10 cellular contexts compared by ENCODE assay signal in the genomic region with DNA sequence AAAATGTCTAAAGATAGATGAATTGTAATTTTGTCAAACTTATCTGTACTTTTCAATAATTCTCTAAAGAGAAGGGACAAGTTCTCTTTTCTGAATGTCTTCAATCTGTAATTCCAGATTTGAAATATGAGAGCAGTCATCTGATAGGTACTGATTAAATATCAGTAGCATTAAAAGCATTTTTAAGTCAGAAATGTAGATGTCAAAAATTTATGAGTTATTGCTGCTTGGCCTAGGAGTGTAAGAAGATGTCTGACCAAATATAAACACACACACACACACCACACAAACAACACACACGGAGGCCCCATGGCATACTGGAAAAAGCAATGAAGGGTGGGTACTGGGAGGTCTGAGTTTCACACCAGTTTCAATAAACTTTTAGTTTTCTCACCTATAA. TPM values are rescaled to one million over a fixed set of nuclear protein-coding genes. Genes with fewer than 3 reads are reported as not detected.
DNase-seq lines count a peak whose midpoint lies in the region; ATAC-seq and TF ChIP-seq lines count a peak whose summit lies in the region.
"Had no signal": no experiment of that assay in that cellular context is flagged by ENCODE, and none has a peak within 500 bp of the region (broad histone marks: within the 10 kb centered on the region; RNA-seq: fewer than 3 reads in every experiment).

No MANE protein-coding gene starts in this region.

- DNase-seq in SK-N-SH (no peak), spleen (no peak), NAMALWA (ENCODE audit: low spot score) (no peak), NCI-H748 treated with DMSO at 0.1 percent for 48 hours (lab: John Stamatoyannopoulos, UW) (no peak)
- no peak for DNase-seq in activated T-helper 2 cell treated with anti-CD3 and anti-CD28 coated beads, Interferon-gamma antibody, Interleukin-2, Interleukin-4, amounts not matched to agents 10 μg/mL and 5 μg/mL and 100 μg/mL, durations not matched to agents 14 hours and 24 hours and 36 hours (ENCODE audit: low spot score)
- DNase-seq: 8988T had no signal

- H3K9ac ChIP-seq in SK-N-SH (peak overlapping the region; percentile 81), iPS-20b (ENCODE audit: low read depth, low read length) (peak overlapping the region; percentile 90; the same call in 1 of the 2 replicates)

- peaks cover 8% of the 10 kb centered on the region for H3K36me3 Mint-ChIP-seq in activated T-helper 2 cell treated with anti-CD3 and anti-CD28 coated beads, Interferon-gamma antibody, Interleukin-2, Interleukin-4, amounts not matched to agents 10 μg/mL and 5 μg/mL and 100 μg/mL, durations not matched to agents 14 hours and 24 hours and 36 hours (ENCODE audit: low read depth)

- peaks cover 7% of the 10 kb centered on the region for H3K27me3 Mint-ChIP-seq in activated T-helper 2 cell treated with anti-CD3 and anti-CD28 coated beads, Interferon-gamma antibody, Interleukin-2, Interleukin-4, amounts not matched to agents 10 μg/mL and 5 μg/mL and 100 μg/mL, durations not matched to agents 14 hours and 24 hours and 36 hours (ENCODE audit: low read depth)

- POLR2A ChIA-PET in SK-N-SH (lab: Yijun Ruan, JAX): no interaction called here

- peak overlapping the region; percentile 91 for H3K4me3 Mint-ChIP-seq in activated T-helper 2 cell treated with anti-CD3 and anti-CD28 coated beads, Interferon-gamma antibody, Interleukin-2, Interleukin-4, amounts not matched to agents 10 μg/mL and 5 μg/mL and 100 μg/mL, durations not matched to agents 14 hours and 24 hours and 36 hours (ENCODE audit: low read depth)

- no peaks in the 10 kb centered on the region for H3K9me2 ChIP-seq in SK-N-SH

- peaks cover 18% of the 10 kb centered on the region for H4K20me1 ChIP-seq in SK-N-SH (ENCODE audit: insufficient read depth)

- WGBS in SK-N-SH (ENCODE audit: low lambda C conversion rate): 78% methylated on average over 1 of the region's 1 CpG
- WGBS in spleen, 5 donors: 73 to 93% (median 86%) methylated on average over 1 of the region's 1 CpG

- H3K9me3 Mint-ChIP-seq in activated T-helper 2 cell treated with anti-CD3 and anti-CD28 coated beads, Interferon-gamma antibody, Interleukin-2, Interleukin-4, amounts not matched to agents 10 μg/mL and 5 μg/mL and 100 μg/mL, durations not matched to agents 14 hours and 24 hours and 36 hours: no peaks in the 10 kb centered on the region
- H3K9me3 Mint-ChIP-seq: activated naive CD4-positive, alpha-beta T cell treated with anti-CD3 and anti-CD28 coated beads, Interleukin-2, amount 50 U/mL, for 72 hours had no signal

- CTCF ChIA-PET in SK-N-SH (lab: Yijun Ruan, JAX): interaction anchor here (0.6 to 6.0 kb wide), 2 partner anchors 36 to 81 kb away, joined by 4 to 39 read pairs; no protein-coding TSS in a partner anchor

- H3K4me3 ChIP-seq in SK-N-SH (ENCODE audit: low read depth in 2 of 2, low read length in 1 of 2): peak overlapping the region; percentile 79 to 85
- peak overlapping the region; percentile 96 for H3K4me3 ChIP-seq in iPS-20b (ENCODE audit: low read length)
- H3K4me3 ChIP-seq in spleen: peak overlapping the region in 3 of 8 donors; percentile 81 to 88 (median 84)

- H3K27me3 ChIP-seq in SK-N-SH (ENCODE audit: insufficient read depth): no peaks in the 10 kb centered on the region
- no peaks in the 10 kb centered on the region for H3K27me3 ChIP-seq in iPS-20b (ENCODE audit: insufficient read depth, low read length)
- H3K27me3 ChIP-seq in spleen (replicated peaks in 1 of 7): no peaks in the 10 kb centered on the region

- H3K4me2 ChIP-seq in SK-N-SH: peak overlapping the region; percentile 91

- intact Hi-C loops in activated T-helper 2 cell treated with anti-CD3 and anti-CD28 coated beads, Interferon-gamma antibody, Interleukin-2, Interleukin-4, amounts not matched to agents 10 μg/mL and 5 μg/mL and 100 μg/mL, durations not matched to agents 14 hours and 24 hours and 36 hours (cut with micrococcal nuclease): loop anchor here (5.0 kb wide), 3 partner anchors 146 to 299 kb away; a partner anchor contains a TSS
- intact Hi-C loops in spleen (cut with DNase I; ENCODE audit: low total_unique reads): no loop called here

- peaks cover 32% of the 10 kb centered on the region for H3K79me2 ChIP-seq in SK-N-SH (ENCODE audit: insufficient read depth)

- TF ChIP-seq CTCF in SK-N-SH (IDR thresholded peaks at IDR 0.05) (no peak), spleen (IDR thresholded peaks at IDR 0.05 in 8 of 11, conservative IDR thresholded peaks at IDR 0.05 in 3 of 11) (no peak)

- H3K27ac ChIP-seq in SK-N-SH (ENCODE audit: low read depth in 2 of 2, low read length in 1 of 2): peak overlapping the region; percentile 97 to 100; a peak in 3 of 4 replicates
- H3K27ac ChIP-seq in iPS-20b (ENCODE audit: low read length): no peak overlapping the region
- H3K27ac ChIP-seq in spleen: peak overlapping the region in 7 of 8 donors; percentile 99 to 100 (median 100)

- H3F3A ChIP-seq in SK-N-SH (replicated peaks; ENCODE audit: insufficient read depth): peaks cover 20% of the 10 kb centered on the region

- H2AFZ ChIP-seq in SK-N-SH (ENCODE audit: low read depth): no peak overlapping the region

- ATAC-seq in SK-N-SH treated with all-trans-retinoic acid at 6 μM for 48 hours (no peak), HG02973 (IDR thresholded peaks at IDR 0.05; ENCODE audit: unreplicated experiment) (no peak)
- ATAC-seq: activated naive CD4-positive, alpha-beta T cell treated with anti-CD3 and anti-CD28 coated beads, Interleukin-2, amount 50 U/mL, for 72 hours had no signal

- peaks cover 44% of the 10 kb centered on the region for H3K4me1 Mint-ChIP-seq in activated T-helper 2 cell treated with anti-CD3 and anti-CD28 coated beads, Interferon-gamma antibody, Interleukin-2, Interleukin-4, amounts not matched to agents 10 μg/mL and 5 μg/mL and 100 μg/mL, durations not matched to agents 14 hours and 24 hours and 36 hours (ENCODE audit: low read depth)

- H3K27ac Mint-ChIP-seq in activated T-helper 2 cell treated with anti-CD3 and anti-CD28 coated beads, Interferon-gamma antibody, Interleukin-2, Interleukin-4, amounts not matched to agents 10 μg/mL and 5 μg/mL and 100 μg/mL, durations not matched to agents 14 hours and 24 hours and 36 hours: no peak overlapping the region

- H3K9me3 ChIP-seq in SK-N-SH (no peaks in the 10 kb centered on the region), iPS-20b (ENCODE audit: insufficient read depth, low read depth, low read length) (no peaks in the 10 kb centered on the region), spleen (no peaks in the 10 kb centered on the region)

- TF ChIP-seq RAD21 in SK-N-SH (IDR thresholded peaks at IDR 0.05; ENCODE audit: low read length): no peak

- TF ChIP-seq EP300 in SK-N-SH (IDR thresholded peaks at IDR 0.05; ENCODE audit: borderline replicate concordance in 1 of 2, low read depth in 1 of 2, low read length in 1 of 2): no peak

- H3K36me3 ChIP-seq in SK-N-SH (replicated peaks in 1 of 2; ENCODE audit: control insufficient read depth in 1 of 2, insufficient read depth in 2 of 2, low read length in 1 of 2) (peaks cover 0 to 2% of the 10 kb centered on the region in 2 experiments), iPS-20b (ENCODE audit: insufficient read depth, low read depth, low read length) (peaks cover 3% of the 10 kb centered on the region; the same call in 1 of the 2 replicates), spleen (peaks cover 0 to 1% (median under 1%) of the 10 kb centered on the region in 6 donors)

- peaks cover 5 to 39% of the 10 kb centered on the region in 2 experiments; a peak in 2 of 4 replicates for H3K4me1 ChIP-seq in SK-N-SH (ENCODE audit: control insufficient read depth in 1 of 2, insufficient read depth in 2 of 2, low read depth in 1 of 2, low read length in 1 of 2)
- peaks cover 11% of the 10 kb centered on the region; the same call in 1 of the 2 replicates for H3K4me1 ChIP-seq in iPS-20b (ENCODE audit: insufficient read depth, low read length)
- H3K4me1 ChIP-seq in spleen: peaks cover 27 to 68% (median 55%) of the 10 kb centered on the region in 6 donors

- TF ChIP-seq POLR2A in spleen (IDR thresholded peaks at IDR 0.05): no peak

TF ChIP-seq in SK-N-SH, 30 proteins besides CTCF, POLR2A, EP300 and RAD21 (continues in another document):
- TF ChIP-seq MEF2A (IDR thresholded peaks at IDR 0.05; ENCODE audit: borderline replicate concordance, low read depth): 0 out of 2 replicates have a peak, but pooled peaks have one; percentile 13

TF ChIP-seq in SK-N-SH treated with all-trans-retinoic acid at 6 μM for 48 hours, 23 proteins besides CTCF, POLR2A, EP300 and RAD21 (continues in another document):
- no peak for TF ChIP-seq TCF4 (CRISPR knock-in tag; IDR thresholded peaks at IDR 0.05; ENCODE audit: borderline replicate concordance)
- no peak for TF ChIP-seq ZFP3 (CRISPR knock-in tag; IDR thresholded peaks at IDR 0.05)
- TF ChIP-seq BACH2 (CRISPR knock-in tag; IDR thresholded peaks at IDR 0.05; ENCODE audit: borderline replicate concordance): no peak
- no peak for TF ChIP-seq ZC3H10 (CRISPR knock-in tag; IDR thresholded peaks at IDR 0.05)
- TF ChIP-seq ZNF565 (CRISPR knock-in tag; conservative IDR thresholded peaks at IDR 0.05; ENCODE audit: low read depth): no peak
- TF ChIP-seq CSDC2 (CRISPR knock-in tag; IDR thresholded peaks at IDR 0.05): no peak
- no peak for TF ChIP-seq RARB (CRISPR knock-in tag; IDR thresholded peaks at IDR 0.05)
- no peak for TF ChIP-seq OSR1 (CRISPR knock-in tag; IDR thresholded peaks at IDR 0.05)

RNA-seq across cellular contexts. Expression of a gene that starts 2.4 kb away (rescaled TPM):
- polyA plus RNA-seq in SK-N-SH (2012; rRNA removed) (19.3 and 21.8 TPM in 2 replicates), spleen (1 to 10 TPM; 6.3 to 9.8 (median 9.4) TPM)
- 18.3 and 22.8 TPM in 2 replicates for polyA plus RNA-seq in SK-N-SH (2012; cell fraction: cytosol; rRNA removed)
- 14.2 and 22.7 TPM in 2 replicates for polyA plus RNA-seq in SK-N-SH (2012; cell fraction: nucleus; rRNA removed)
- 28.5 and 28.9 TPM in 2 replicates for total RNA-seq in activated T-helper 2 cell treated with anti-CD3 and anti-CD28 coated beads, Interferon-gamma antibody, Interleukin-2, Interleukin-4, amounts not matched to agents 10 μg/mL and 5 μg/mL and 100 μg/mL, durations not matched to agents 14 hours and 24 hours and 36 hours
- total RNA-seq in spleen: 10 to 100 TPM; 20.0 to 42.3 (median 26.3) TPM

RNA-seq across cellular contexts. Expression of a gene that starts 33.2 kb away (rescaled TPM):
- polyA plus RNA-seq in SK-N-SH (2012; rRNA removed): not detected in 2 replicates
- under 0.01 TPM in 1 of 2 replicates, not detected in the other for polyA plus RNA-seq in SK-N-SH (2012; cell fraction: cytosol; rRNA removed)
- polyA plus RNA-seq in SK-N-SH (2012; cell fraction: nucleus; rRNA removed): not detected in 2 replicates
- total RNA-seq in activated T-helper 2 cell treated with anti-CD3 and anti-CD28 coated beads, Interferon-gamma antibody, Interleukin-2, Interleukin-4, amounts not matched to agents 10 μg/mL and 5 μg/mL and 100 μg/mL, durations not matched to agents 14 hours and 24 hours and 36 hours: not detected in 2 replicates
- under 1 TPM in 3 of 7 donors, not detected in 4; 0.13 to 0.51 (median 0.26) TPM for total RNA-seq in spleen
- polyA plus RNA-seq in spleen: under 1 TPM; 0.02 to 0.06 (median 0.02) TPM
- total RNA-seq: activated naive CD4-positive, alpha-beta T cell treated with anti-CD3 and anti-CD28 coated beads, Interleukin-2, amount 50 U/mL, for 72 hours had no signal
